In the genomic region with DNA sequence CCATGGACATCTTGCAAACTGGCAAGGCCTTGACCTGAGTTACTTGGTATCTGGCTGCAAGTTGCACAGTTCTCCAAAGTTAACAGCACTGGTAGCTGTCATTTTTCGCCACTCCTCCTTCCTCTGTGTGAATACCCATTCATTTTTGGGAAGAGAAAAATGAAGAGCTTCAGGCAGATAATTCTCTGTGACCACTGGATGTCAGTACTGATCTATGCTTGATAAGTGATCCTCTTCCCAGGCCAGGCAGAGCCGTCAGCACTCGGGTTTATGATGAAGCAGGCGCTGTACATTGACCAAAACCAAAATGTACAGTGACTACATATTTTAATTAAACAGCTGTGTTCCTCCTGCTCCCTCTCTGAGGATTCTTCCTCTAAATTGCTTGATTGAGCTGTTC, we compare ENCODE assay signal across 11 cellular contexts. TPM values are rescaled to one million over a fixed set of nuclear protein-coding genes. Genes with fewer than 3 reads are reported as not detected.
DNase-seq lines count a peak whose midpoint lies in the region; TF ChIP-seq lines count a peak whose summit lies in the region.
"Had no signal": no experiment of that assay in that cellular context is flagged by ENCODE, and none has a peak within 500 bp of the region (broad histone marks: within the 10 kb centered on the region; RNA-seq: fewer than 3 reads in every experiment).

No MANE protein-coding gene starts in this region.

- H3K79me2 ChIP-seq in Loucy (ENCODE audit: insufficient read depth, low read length): peaks cover 65% of the 10 kb centered on the region

- H3K18ac ChIP-seq in mesenchymal stem cell (ENCODE audit: low read depth in 1 of 2, low read length in 2 of 2): no peak overlapping the region

- no peaks in the 10 kb centered on the region for H3K27me3 ChIP-seq in Loucy (ENCODE audit: insufficient read depth, low read length, poor library complexity, severe bottlenecking)
- H3K27me3 ChIP-seq in mesenchymal stem cell (ENCODE audit: control insufficient read depth in 1 of 2, insufficient read depth in 1 of 2, low read length in 2 of 2): peaks cover 6 to 28% of the 10 kb centered on the region in 2 experiments
- H3K27me3 ChIP-seq: SJSA1 had no signal

- H3K14ac ChIP-seq in mesenchymal stem cell (ENCODE audit: low read length in 2 of 2): no peak overlapping the region

- H2AK5ac ChIP-seq in mesenchymal stem cell (ENCODE audit: low read length, severe bottlenecking): no peak overlapping the region

- WGBS in mesenchymal stem cell: 74% methylated on average over 3 of the region's 4 CpGs

- no peak overlapping the region for H3K4me2 ChIP-seq in Loucy (ENCODE audit: low read depth, low read length, poor library complexity, severe bottlenecking)
- H3K4me2 ChIP-seq in mesenchymal stem cell (ENCODE audit: low read length, poor library complexity, severe bottlenecking): no peak overlapping the region

- no peak overlapping the region for H3K9ac ChIP-seq in Loucy (ENCODE audit: low read depth, low read length, poor library complexity, severe bottlenecking)
- H3K9ac ChIP-seq in mesenchymal stem cell (ENCODE audit: low read length): peak overlapping the region; percentile 51

- peaks cover 13% of the 10 kb centered on the region for H3F3A ChIP-seq in Loucy (ENCODE audit: low read depth)

- H3K36me3 ChIP-seq in Loucy (ENCODE audit: insufficient read depth, low read length) (no peaks in the 10 kb centered on the region; the same call in 1 of the 2 replicates), mesenchymal stem cell (ENCODE audit: control insufficient read depth in 1 of 2, insufficient read depth in 2 of 2, low read depth in 1 of 2, low read length in 2 of 2) (no peaks in the 10 kb centered on the region)
- H3K36me3 ChIP-seq: SJSA1 had no signal

- no peak overlapping the region for H4K91ac ChIP-seq in mesenchymal stem cell (ENCODE audit: low read length)

- peaks cover 1% of the 10 kb centered on the region for H4K20me1 ChIP-seq in Loucy (ENCODE audit: insufficient read depth, low read length, poor library complexity, severe bottlenecking)

- H4K8ac ChIP-seq in mesenchymal stem cell (ENCODE audit: low read length): no peak overlapping the region

- no peak overlapping the region for H3K4ac ChIP-seq in mesenchymal stem cell (ENCODE audit: low read depth in 1 of 2, low read length in 2 of 2)

- no peak overlapping the region for H3K23ac ChIP-seq in mesenchymal stem cell (ENCODE audit: low read length in 2 of 2)

- no peak for DNase-seq in mesenchymal stem cell
- DNase-seq in DMS79 (lab: John Stamatoyannopoulos, UW): no peak
- DNase-seq in 8988T: no peak
- DNase-seq in OCI-M2 (lab: John Stamatoyannopoulos, UW; ENCODE audit: unreplicated experiment): no peak
- no peak for DNase-seq in activated naive CD4-positive, alpha-beta T cell treated with Interleukin-2 at 50 U/mL for 16 hours
- DNase-seq: activated CD8-positive, alpha-beta memory T cell treated with anti-CD3 and anti-CD28 coated beads for 24 hours; MM.1S had no signal

- H2BK15ac ChIP-seq in mesenchymal stem cell (ENCODE audit: low read depth, poor library complexity, severe bottlenecking): no peak overlapping the region

- H2BK5ac ChIP-seq in mesenchymal stem cell (ENCODE audit: low read depth, low read length, poor library complexity, severe bottlenecking): no peak overlapping the region

- H2AFZ ChIP-seq in Loucy (ENCODE audit: low read length): no peak overlapping the region
- no peak overlapping the region for H2AFZ ChIP-seq in mesenchymal stem cell (ENCODE audit: low read depth, low read length)

- no peak overlapping the region for H3K27ac ChIP-seq in C4-2B
- H3K27ac ChIP-seq in VCaP: no peak overlapping the region
- H3K27ac ChIP-seq in mesenchymal stem cell (ENCODE audit: low read length, poor library complexity, severe bottlenecking): no peak overlapping the region
- H3K27ac ChIP-seq: SJSA1 had no signal

- no peak overlapping the region for H2BK12ac ChIP-seq in mesenchymal stem cell (ENCODE audit: low read length in 2 of 2)

- no peak overlapping the region for H3K4me3 ChIP-seq in Loucy (ENCODE audit: low read length, poor library complexity, severe bottlenecking)
- H3K4me3 ChIP-seq in mesenchymal stem cell (ENCODE audit: insufficient read depth in 1 of 2, low read depth in 1 of 2, low read length in 2 of 2): no peak overlapping the region
- H3K4me3 ChIP-seq: SJSA1 had no signal

- H3K4me1 ChIP-seq in Loucy (ENCODE audit: insufficient read depth, low read length, poor library complexity, severe bottlenecking): peaks cover 59% of the 10 kb centered on the region
- no peaks in the 10 kb centered on the region for H3K4me1 ChIP-seq in mesenchymal stem cell (ENCODE audit: control insufficient read depth, insufficient read depth, low read depth, low read length)
- H3K4me1 ChIP-seq: SJSA1 had no signal

- no peak overlapping the region for H2BK120ac ChIP-seq in mesenchymal stem cell (ENCODE audit: low read depth, low read length)

- H3K9me3 ChIP-seq in Loucy (ENCODE audit: insufficient read depth, low read depth, low read length) (no peaks in the 10 kb centered on the region), mesenchymal stem cell (ENCODE audit: control insufficient read depth, low read length) (no peaks in the 10 kb centered on the region)
- H3K9me3 ChIP-seq: SJSA1 had no signal

- no peaks in the 10 kb centered on the region for H3K79me1 ChIP-seq in mesenchymal stem cell (replicated peaks; ENCODE audit: low read length, poor library complexity, severe bottlenecking)

- no peaks in the 10 kb centered on the region for H3K9me2 ChIP-seq in Loucy (replicated peaks; ENCODE audit: low read depth, low read length)

- TF ChIP-seq CTCF in C4-2B (conservative IDR thresholded peaks at IDR 0.05): peak; percentile 22
- peak; percentile 58 for TF ChIP-seq CTCF in Loucy (conservative IDR thresholded peaks at IDR 0.05; ENCODE audit: low read length)
- TF ChIP-seq CTCF in VCaP (conservative IDR thresholded peaks at IDR 0.05): peak; percentile 60

RNA-seq across cellular contexts. Expression of gene PDZD8, which starts 55.9 kb away (rescaled TPM):
- 13.7 TPM for polyA plus RNA-seq in mesenchymal stem cell (2013, experiment 1 of 2)
- polyA plus RNA-seq in mesenchymal stem cell (2013, experiment 2 of 2): 14.1 TPM
